Comparison of ENCODE assay signal across 13 cellular contexts in genomic region chr5:137836997-137837396, GRCh38. TPM values are rescaled to one million over a fixed set of nuclear protein-coding genes. Genes with fewer than 3 reads are reported as not detected.
DNase-seq lines count a peak whose midpoint lies in the region; TF ChIP-seq lines count a peak whose summit lies in the region.
"Had no signal": no experiment of that assay in that cellular context is flagged by ENCODE, and none has a peak within 500 bp of the region (broad histone marks: within the 10 kb centered on the region; RNA-seq: fewer than 3 reads in every experiment).

No MANE protein-coding gene starts in this region.

- H3K27me3 Mint-ChIP-seq in CD8-positive, alpha-beta memory T cell: peaks cover 0 to 2% of the 10 kb centered on the region in 2 donors
- H3K27me3 Mint-ChIP-seq: activated CD4-positive, alpha-beta T cell treated with anti-CD3 and anti-CD28 coated beads, Interleukin-2, amount 10 ng/mL, durations not matched to agents 7 days and 5 days; CD4-positive, alpha-beta T cell had no signal

- no peaks in the 10 kb centered on the region for H3K9me2 ChIP-seq in SK-N-SH

- H3K27me3 ChIP-seq in SK-N-SH (ENCODE audit: insufficient read depth) (no peaks in the 10 kb centered on the region), dorsolateral prefrontal cortex (no peaks in the 10 kb centered on the region)
- no peaks in the 10 kb centered on the region for H3K27me3 ChIP-seq in CD8-positive, alpha-beta memory T cell (ENCODE audit: insufficient read depth, low read length, poor library complexity, severe bottlenecking)

- H3F3A ChIP-seq in SK-N-SH (replicated peaks; ENCODE audit: insufficient read depth): peaks cover 14% of the 10 kb centered on the region

- no peak overlapping the region for H3K4me3 Mint-ChIP-seq in CD8-positive, alpha-beta memory T cell
- H3K4me3 Mint-ChIP-seq: activated CD4-positive, alpha-beta T cell treated with anti-CD3 and anti-CD28 coated beads, Interleukin-2, amount 10 ng/mL, durations not matched to agents 7 days and 5 days; CD4-positive, alpha-beta T cell; T-cell had no signal

- CTCF ChIA-PET in SK-N-SH (lab: Yijun Ruan, JAX): interaction anchor here (1.0 to 3.0 kb wide), 3 partner anchors 11 to 86 kb away, joined by 3 to 13 read pairs (median 5); no protein-coding TSS in a partner anchor
- CTCF ChIA-PET in CD8-positive, alpha-beta memory T cell (lab: Charles Lee): no interaction called here

- TF ChIP-seq EP300 in SK-N-SH (IDR thresholded peaks at IDR 0.05; ENCODE audit: borderline replicate concordance in 1 of 2, low read depth in 1 of 2, low read length in 1 of 2): peak in 1 of 2 experiments; percentile 58; a peak in 2 of 4 replicates

- no peak for TF ChIP-seq RAD21 in SK-N-SH (IDR thresholded peaks at IDR 0.05; ENCODE audit: low read length)

- H3K9me3 ChIP-seq in SK-N-SH: no peaks in the 10 kb centered on the region
- no peaks in the 10 kb centered on the region for H3K9me3 ChIP-seq in CD8-positive, alpha-beta memory T cell (ENCODE audit: low read length)

- H3K27ac Mint-ChIP-seq in CD8-positive, alpha-beta memory T cell: no peak overlapping the region
- H3K27ac Mint-ChIP-seq: activated CD4-positive, alpha-beta T cell treated with anti-CD3 and anti-CD28 coated beads, Interleukin-2, amount 10 ng/mL, durations not matched to agents 7 days and 5 days; CD4-positive, alpha-beta T cell; T-cell had no signal

- no peaks in the 10 kb centered on the region for H3K79me2 ChIP-seq in SK-N-SH (ENCODE audit: insufficient read depth)

- H3K4me1 Mint-ChIP-seq in CD8-positive, alpha-beta memory T cell: no peaks in the 10 kb centered on the region
- H3K4me1 Mint-ChIP-seq: activated CD4-positive, alpha-beta T cell treated with anti-CD3 and anti-CD28 coated beads, Interleukin-2, amount 10 ng/mL, durations not matched to agents 7 days and 5 days; T-cell had no signal

- H3K27ac ChIP-seq in SK-N-SH (ENCODE audit: low read depth in 2 of 2, low read length in 1 of 2): peak overlapping the region; percentile 68 to 82; a peak in 3 of 4 replicates
- peak overlapping the region; percentile 12 to 92 (median 77) for H3K27ac ChIP-seq in dorsolateral prefrontal cortex
- no peak overlapping the region for H3K27ac ChIP-seq in CD8-positive, alpha-beta memory T cell (ENCODE audit: low read depth, low read length)

- TF ChIP-seq CTCF in SK-N-SH (IDR thresholded peaks at IDR 0.05) (no peak), dorsolateral prefrontal cortex (IDR thresholded peaks at IDR 0.05 in 54 of 56, conservative IDR thresholded peaks at IDR 0.05 in 2 of 56; ENCODE audit: low read depth in 1 of 56, partially characterized antibody in 56 of 56) (no peak)

- peak overlapping the region; percentile 37; the same call in 1 of the 2 replicates for H3K4me2 ChIP-seq in SK-N-SH

- H3K4me1 ChIP-seq in SK-N-SH (ENCODE audit: control insufficient read depth in 1 of 2, insufficient read depth in 2 of 2, low read depth in 1 of 2, low read length in 1 of 2): peaks cover 3 to 32% of the 10 kb centered on the region in 2 experiments; a peak in 3 of 4 replicates
- no peaks in the 10 kb centered on the region for H3K4me1 ChIP-seq in CD8-positive, alpha-beta memory T cell (ENCODE audit: insufficient read depth, low read length)

- intact Hi-C loops in dorsolateral prefrontal cortex (cut with DNase I): loop anchor here in 1 of 2 donors (5.0 kb wide), 1 partner anchor 45 kb away; no protein-coding TSS in a partner anchor

- no peaks in the 10 kb centered on the region for H3K9me3 Mint-ChIP-seq in CD8-positive, alpha-beta memory T cell
- H3K9me3 Mint-ChIP-seq: activated CD4-positive, alpha-beta T cell treated with anti-CD3 and anti-CD28 coated beads, Interleukin-2, amount 10 ng/mL, durations not matched to agents 7 days and 5 days; CD4-positive, alpha-beta T cell; T-cell had no signal

- H3K36me3 ChIP-seq in SK-N-SH (replicated peaks in 1 of 2; ENCODE audit: control insufficient read depth in 1 of 2, insufficient read depth in 2 of 2, low read length in 1 of 2): no peaks in the 10 kb centered on the region
- H3K36me3 ChIP-seq in CD8-positive, alpha-beta memory T cell (ENCODE audit: insufficient read depth, low read length): no peaks in the 10 kb centered on the region

- peaks cover 0 to 3% (median 1%) of the 10 kb centered on the region in 3 donors for H3K36me3 Mint-ChIP-seq in CD8-positive, alpha-beta memory T cell

- H3K9ac ChIP-seq in SK-N-SH: no peak overlapping the region; the same call in 1 of the 2 replicates

- no peaks in the 10 kb centered on the region for H4K20me1 ChIP-seq in SK-N-SH (ENCODE audit: insufficient read depth)

- H2AFZ ChIP-seq in SK-N-SH (ENCODE audit: low read depth): no peak overlapping the region

- POLR2A ChIA-PET in SK-N-SH (lab: Yijun Ruan, JAX): no interaction called here
- POLR2A ChIA-PET in CD8-positive, alpha-beta memory T cell (lab: Charles Lee): no interaction called here

- no peak overlapping the region for H3K4me3 ChIP-seq in SK-N-SH (ENCODE audit: low read depth in 2 of 2, low read length in 1 of 2)
- no peak overlapping the region for H3K4me3 ChIP-seq in dorsolateral prefrontal cortex
- H3K4me3 ChIP-seq in CD8-positive, alpha-beta memory T cell (ENCODE audit: low read length): no peak overlapping the region
- H3K4me3 ChIP-seq: lung had no signal

- DNase-seq in SK-N-SH (no peak), dorsolateral prefrontal cortex (peak in 1 of 10 donors; percentile 40), kidney glomerular epithelial cell (lab: John Stamatoyannopoulos, UW) (peak; percentile 50), superior temporal gyrus (ENCODE audit: extremely low spot score) (peak; percentile 82), NCI-H2196 treated with DMSO at 0.1 percent for 48 hours (lab: John Stamatoyannopoulos, UW; ENCODE audit: unreplicated experiment) (no peak), GOT3 (lab: John Stamatoyannopoulos, UW) (no peak)
- DNase-seq in CD8-positive, alpha-beta memory T cell: no peak
- DNase-seq in activated CD8-positive, alpha-beta memory T cell treated with anti-CD3 and anti-CD28 coated beads, Interleukin-2, amount 50 U/mL, for 48 hours: no peak
- DNase-seq: activated CD4-positive, alpha-beta T cell treated with anti-CD3 and anti-CD28 coated beads, Interleukin-2, amount 10 ng/mL, durations not matched to agents 7 days and 5 days; CD4-positive, alpha-beta T cell; Karpas-422; T-cell had no signal

TF ChIP-seq in SK-N-SH, 30 proteins besides CTCF, POLR2A, EP300 and RAD21 (continues in another document):
- TF ChIP-seq MXI1 (IDR thresholded peaks at IDR 0.05; ENCODE audit: low read depth, low read length) (no peak), TAF1 (IDR thresholded peaks at IDR 0.05; ENCODE audit: borderline replicate concordance, low read depth, low read length) (no peak), FOSL2 (IDR thresholded peaks at IDR 0.05; ENCODE audit: borderline replicate concordance, low read depth) (no peak), NFIC (IDR thresholded peaks at IDR 0.05; ENCODE audit: borderline replicate concordance) (peak; percentile 27; the same call in 1 of the 2 replicates), POLR2AphosphoS5 (IDR thresholded peaks at IDR 0.05; ENCODE audit: low read depth, low read length) (peak; percentile 24; the same call in 1 of the 2 replicates), SIN3A (IDR thresholded peaks at IDR 0.05; ENCODE audit: borderline replicate concordance, low read depth, low read length) (no peak), USF2 (IDR thresholded peaks at IDR 0.05; ENCODE audit: borderline replicate concordance, low read depth, low read length) (no peak), JUND (IDR thresholded peaks at IDR 0.05) (peak; percentile 28), CHD2 (IDR thresholded peaks at IDR 0.05; ENCODE audit: low read length, partially characterized antibody) (no peak), TEAD4 (IDR thresholded peaks at IDR 0.05; ENCODE audit: borderline replicate concordance, insufficient read depth) (0 out of 2 replicates have a peak, but pooled peaks have one; percentile 14), NRF1 (IDR thresholded peaks at IDR 0.05; ENCODE audit: low read depth, low read length) (no peak), PBX3 (IDR thresholded peaks at IDR 0.05) (peak; percentile 81)

RNA-seq across cellular contexts. Expression of gene MYOT, which starts 30.7 kb away (rescaled TPM):
- polyA plus RNA-seq in SK-N-SH (2012; rRNA removed): 0.02 and 0.06 TPM in 2 replicates
- polyA plus RNA-seq in SK-N-SH (2012; cell fraction: cytosol; rRNA removed): 0.01 and 0.10 TPM in 2 replicates
- 0.13 and 0.30 TPM in 2 replicates for polyA plus RNA-seq in SK-N-SH (2012; cell fraction: nucleus; rRNA removed)
- 10 to 100 TPM in 50 of 120 experiments, 1 to 10 TPM in 69, under 1 TPM in 1; 0.72 to 31.0 (median 8.7) TPM for total RNA-seq in dorsolateral prefrontal cortex
- total RNA-seq in CD8-positive, alpha-beta memory T cell: not detected
- not detected for polyA plus RNA-seq in CD8-positive, alpha-beta memory T cell
- total RNA-seq: activated CD4-positive, alpha-beta T cell treated with anti-CD3 and anti-CD28 coated beads, Interleukin-2, amount 10 ng/mL, durations not matched to agents 7 days and 5 days; CD4-positive, alpha-beta T cell; T-cell had no signal

RNA-seq across cellular contexts. Expression of gene PKD2L2, which starts 52.3 kb away (rescaled TPM):
- 0.11 and 0.26 TPM in 2 replicates for polyA plus RNA-seq in SK-N-SH (2012; rRNA removed)
- polyA plus RNA-seq in SK-N-SH (2012; cell fraction: cytosol; rRNA removed): 0.09 and 0.10 TPM in 2 replicates
- polyA plus RNA-seq in SK-N-SH (2012; cell fraction: nucleus; rRNA removed): 0.15 and 0.32 TPM in 2 replicates
- 1 to 10 TPM in 8 of 120 experiments, under 1 TPM in 26, not detected in 86; 0.31 to 1.6 (median 0.65) TPM for total RNA-seq in dorsolateral prefrontal cortex
- total RNA-seq in CD8-positive, alpha-beta memory T cell: not detected
- 0.41 TPM for polyA plus RNA-seq in CD8-positive, alpha-beta memory T cell
- total RNA-seq: activated CD4-positive, alpha-beta T cell treated with anti-CD3 and anti-CD28 coated beads, Interleukin-2, amount 10 ng/mL, durations not matched to agents 7 days and 5 days; CD4-positive, alpha-beta T cell; lung; T-cell had no signal

Comparison
In these comparisons a context has a peak if more than half of its experiments do, and no peak if none do; other contexts are left out.
1. DNase-seq: peak in kidney glomerular epithelial cell (single experiment) and superior temporal gyrus (single experiment); none in SK-N-SH (single experiment), NCI-H2196 treated with DMSO at 0.1 percent for 48 hours (single experiment), CD8-positive, alpha-beta memory T cell (0 of 5), GOT3 (single experiment) and activated CD8-positive, alpha-beta memory T cell treated with anti-CD3 and anti-CD28 coated beads, Interleukin-2, amount 50 U/mL, for 48 hours (single experiment).